Comparison of ENCODE assay signal across 18 cellular contexts in genomic region chr4:16250665-16251365, GRCh38. TPM values are rescaled to one million over a fixed set of nuclear protein-coding genes. Genes with fewer than 3 reads are reported as not detected.
DNase-seq lines count a peak whose midpoint lies in the region; ATAC-seq, FAIRE-seq and TF ChIP-seq lines count a peak whose summit lies in the region.
"Had no signal": no experiment of that assay in that cellular context is flagged by ENCODE, and none has a peak within 500 bp of the region (broad histone marks: within the 10 kb centered on the region; RNA-seq: fewer than 3 reads in every experiment).

No MANE protein-coding gene starts in this region.

- no peaks in the 10 kb centered on the region for H3K79me1 ChIP-seq in IMR-90 (ENCODE audit: low read depth in 1 of 2, low read length in 2 of 2)

- TF ChIP-seq POLR2A in IMR-90 (IDR thresholded peaks at IDR 0.05; ENCODE audit: low read depth, low read length): no peak
- no peak for TF ChIP-seq POLR2A in K562 (conservative IDR thresholded peaks at IDR 0.05)
- TF ChIP-seq POLR2A in HepG2 (IDR thresholded peaks at IDR 0.05; ENCODE audit: insufficient read depth in 1 of 2, low read depth in 2 of 2, low read length in 2 of 2): no peak

- peak overlapping the region; percentile 23; the same call in 1 of the 2 replicates for H3K18ac ChIP-seq in IMR-90 (ENCODE audit: low read depth, low read length)

- POLR2A ChIA-PET in Caco-2 (lab: Charles Lee) (interaction anchor here (1.0 kb wide), 1 partner anchor 24 kb away, joined by 5 read pairs; the partner anchor contains the start of gene TAPT1), IMR-90 (lab: Charles Lee; ENCODE audit: unreplicated experiment) (no interaction called here), K562 (lab: Yijun Ruan, JAX) (interaction anchor here (0.8 kb wide), 1 partner anchor 9 kb away, joined by 3 read pairs; no protein-coding TSS in a partner anchor), HepG2 (lab: Yijun Ruan, JAX) (interaction anchor here (1.7 to 2.1 kb wide), 3 partner anchors 23 to 217 kb away, joined by 5 to 17 read pairs (median 9); no protein-coding TSS in a partner anchor)

- H2BK15ac ChIP-seq in IMR-90 (ENCODE audit: low read depth, low read length): no peak overlapping the region

- WGBS in IMR-90 (ENCODE audit: extremely low coverage in 2 of 2, insufficient read length in 1 of 2), 2 experiments: 67% methylated on average over 1 of the region's 6 CpGs; no CpG with 5 or more reads in 1 of the 2 experiments
- 19% methylated on average over 5 of the region's 6 CpGs for WGBS in K562 (ENCODE audit: insufficient coverage, low coverage, missing lambda C conversion rate)
- 50% methylated on average over 6 of the region's 6 CpGs for WGBS in HepG2 (ENCODE audit: low lambda C conversion rate)

- BruUV-seq in Caco-2 (replicated peaks; lab: Mats Ljungman, UMichigan) (no TSS peak), IMR-90 (replicated peaks; lab: Mats Ljungman, UMichigan) (no TSS peak), K562 (replicated peaks; lab: Mats Ljungman, UMichigan) (no TSS peak), HepG2 (replicated peaks; lab: Mats Ljungman, UMichigan) (no TSS peak)

- H2BK20ac ChIP-seq in IMR-90 (ENCODE audit: low read depth, low read length): no peak overlapping the region

- no peak overlapping the region for H3K4ac ChIP-seq in IMR-90 (ENCODE audit: low read depth, low read length)

- no peaks in the 10 kb centered on the region for H3K27me3 Mint-ChIP-seq in Caco-2 (ENCODE audit: insufficient read depth, unreplicated experiment)
- H3K27me3 Mint-ChIP-seq: stimulated activated naive CD8-positive, alpha-beta T cell treated with anti-CD3 and anti-CD28 coated beads, Interleukin-15, Interleukin-2, amounts not matched to agents 100 ng/mL and 50 ng/mL, for 24 hours had no signal

- no peak overlapping the region for H2BK5ac ChIP-seq in IMR-90 (ENCODE audit: low read depth, low read length, poor library complexity, severe bottlenecking)

- TF ChIP-seq EP300 in K562 (IDR thresholded peaks at IDR 0.05; ENCODE audit: low read length) (no peak), HepG2 (IDR thresholded peaks at IDR 0.05; ENCODE audit: low read depth in 2 of 2, low read length in 2 of 2) (peak; percentile 67 to 89; a peak in 3 of 4 replicates), HepG2 (CRISPR knock-in tag; IDR thresholded peaks at IDR 0.05; ENCODE audit: borderline replicate concordance) (peak; percentile 63; the same call in 1 of the 2 replicates)

- H4K8ac ChIP-seq in IMR-90 (ENCODE audit: low read depth in 2 of 2, low read length in 2 of 2): no peak overlapping the region

- H3K27me3 ChIP-seq in Caco-2 (replicated peaks; ENCODE audit: control insufficient read depth, insufficient read depth, low read length) (no peaks in the 10 kb centered on the region), IMR-90 (ENCODE audit: control insufficient read depth, insufficient read depth, low read length) (no peaks in the 10 kb centered on the region), K562 (ENCODE audit: control insufficient read depth in 2 of 2, insufficient read depth in 2 of 2, low read length in 2 of 2) (peaks cover 0 to 5% of the 10 kb centered on the region in 2 experiments; a peak in 2 of 5 replicates), HepG2 (ENCODE audit: control insufficient read depth in 1 of 2, insufficient read depth in 2 of 2, low read length in 2 of 2) (no peaks in the 10 kb centered on the region)
- H3K27me3 ChIP-seq: gastroesophageal sphincter had no signal

- TF ChIP-seq CTCF in Caco-2 (IDR thresholded peaks at IDR 0.05; ENCODE audit: insufficient read depth in 1 of 2, low read depth in 1 of 2, low read length in 1 of 2, severe bottlenecking in 1 of 2, unreplicated experiment in 1 of 2): no peak
- TF ChIP-seq CTCF in IMR-90 (conservative IDR thresholded peaks at IDR 0.05; ENCODE audit: low read depth, low read length): no peak
- no peak for TF ChIP-seq CTCF in K562 (IDR thresholded peaks at IDR 0.05 in 2 of 3, conservative IDR thresholded peaks at IDR 0.05 in 1 of 3; ENCODE audit: insufficient read depth in 2 of 3, low read depth in 1 of 3, low read length in 3 of 3)
- no peak for TF ChIP-seq CTCF in HepG2 (CRISPR knock-in tag; IDR thresholded peaks at IDR 0.05)

- H3K27ac ChIP-seq in IMR-90 (ENCODE audit: insufficient read depth, low read length): no peak overlapping the region
- H3K27ac ChIP-seq in K562 (ENCODE audit: extremely low read depth, low read depth, low read length): no peak overlapping the region
- H3K27ac ChIP-seq in HepG2 (ENCODE audit: extremely low read length, insufficient read depth, low read length): peak overlapping the region; percentile 86
- H3K27ac ChIP-seq: gastroesophageal sphincter had no signal

- H3K79me2 ChIP-seq in K562 (ENCODE audit: control insufficient read depth, insufficient read depth, low read length): no peaks in the 10 kb centered on the region
- no peaks in the 10 kb centered on the region for H3K79me2 ChIP-seq in HepG2 (ENCODE audit: insufficient read depth, low read length)

- no peak overlapping the region for H2AK9ac ChIP-seq in IMR-90 (replicated peaks; ENCODE audit: low read depth, low read length, poor library complexity)

- H3K14ac ChIP-seq in IMR-90 (replicated peaks; ENCODE audit: low read depth, low read length): no peak overlapping the region

- intact Hi-C loops in Caco-2 (cut with micrococcal nuclease; ENCODE audit: unreplicated experiment): loop anchor here (1.0 to 5.0 kb wide), 2 partner anchors 24 to 169 kb away; partner anchors contain the start of gene PROM1
- intact Hi-C loops in IMR-90 (cut with micrococcal nuclease): no loop called here
- intact Hi-C loops in K562 (cut with micrococcal nuclease): no loop called here
- intact Hi-C loops in HepG2 (cut with micrococcal nuclease; ENCODE audit: unreplicated experiment): loop anchor here (2.0 kb wide), 1 partner anchor 26 kb away; no protein-coding TSS in a partner anchor

- peaks cover 41% of the 10 kb centered on the region for H3K4me1 ChIP-seq in Caco-2
- H3K4me1 ChIP-seq in IMR-90 (ENCODE audit: control insufficient read depth, insufficient read depth, low read length): peaks cover 15% of the 10 kb centered on the region
- no peaks in the 10 kb centered on the region for H3K4me1 ChIP-seq in K562 (replicated peaks in 1 of 2; ENCODE audit: control insufficient read depth in 2 of 2, insufficient read depth in 2 of 2, low read length in 2 of 2)
- peaks cover 60% of the 10 kb centered on the region for H3K4me1 ChIP-seq in HepG2 (ENCODE audit: insufficient read depth, low read length)
- H3K4me1 ChIP-seq: gastroesophageal sphincter had no signal

- H3K27ac Mint-ChIP-seq in Caco-2 (ENCODE audit: unreplicated experiment): peak overlapping the region; percentile 74
- H3K27ac Mint-ChIP-seq: activated naive CD4-positive, alpha-beta T cell treated with anti-CD3 and anti-CD28 coated beads, Interleukin-2, amount 50 U/mL, for 72 hours; immature natural killer cell; stimulated activated naive CD8-positive, alpha-beta T cell treated with anti-CD3 and anti-CD28 coated beads, Interleukin-15, Interleukin-2, amounts not matched to agents 100 ng/mL and 50 ng/mL, for 24 hours had no signal

- H2BK120ac ChIP-seq in IMR-90 (ENCODE audit: low read depth, low read length): no peak overlapping the region

- H3K36me3 Mint-ChIP-seq in Caco-2 (ENCODE audit: insufficient read depth, unreplicated experiment): peaks cover 18% of the 10 kb centered on the region

- H3K36me3 ChIP-seq in Caco-2 (ENCODE audit: control insufficient read depth, insufficient read depth, low read length) (no peaks in the 10 kb centered on the region; the same call in 1 of the 2 replicates), IMR-90 (ENCODE audit: control insufficient read depth, insufficient read depth, low read length) (no peaks in the 10 kb centered on the region), K562 (ENCODE audit: control insufficient read depth, insufficient read depth, low read length) (no peaks in the 10 kb centered on the region), HepG2 (replicated peaks in 1 of 2; ENCODE audit: control insufficient read depth in 1 of 2, insufficient read depth in 2 of 2, low read length in 2 of 2) (no peaks in the 10 kb centered on the region)

- no peak overlapping the region for H3K4me3 ChIP-seq in Caco-2 (ENCODE audit: low read depth, low read length)
- no peak overlapping the region for H3K4me3 ChIP-seq in IMR-90 (ENCODE audit: insufficient read depth, low read depth, low read length)
- no peak overlapping the region for H3K4me3 ChIP-seq in K562
- peak overlapping the region in 1 of 3 experiments; percentile 30; a peak in 1 of 6 replicates for H3K4me3 ChIP-seq in HepG2 (replicated peaks in 1 of 3; ENCODE audit: insufficient read depth in 1 of 3, low read depth in 2 of 3, low read length in 3 of 3)
- H3K4me3 ChIP-seq: gastroesophageal sphincter had no signal

- peaks cover 59% of the 10 kb centered on the region for H3K4me1 Mint-ChIP-seq in Caco-2 (ENCODE audit: low read depth, unreplicated experiment)
- H3K4me1 Mint-ChIP-seq: immature natural killer cell had no signal

- ATAC-seq in IMR-90 (ENCODE audit: low read depth) (0 out of 2 replicates have a peak, but pooled peaks have one; percentile 18), K562 (no peak), HepG2 (peak; percentile 97), GM21515 (IDR thresholded peaks at IDR 0.05; ENCODE audit: unreplicated experiment) (no peak)
- ATAC-seq: activated CD4-positive, CD25-positive, alpha-beta regulatory T cell treated with anti-CD3 and anti-CD28 coated beads, Interleukin-2, amount 50 U/mL, for 24 hours; gastroesophageal sphincter had no signal

- CTCF ChIA-PET in Caco-2 (lab: Charles Lee): interaction anchor here (1.0 to 1.7 kb wide), 4 partner anchors 14 to 54 kb away, joined by 3 to 7 read pairs (median 3); no protein-coding TSS in a partner anchor
- CTCF ChIA-PET in IMR-90 (lab: Yijun Ruan, JAX): interaction anchor here (1.3 kb wide), 1 partner anchor 16 kb away, joined by 6 read pairs; no protein-coding TSS in a partner anchor
- CTCF ChIA-PET in K562 (lab: Yijun Ruan, JAX; ENCODE audit: low intra/inter-chr PET ratio): no interaction called here
- CTCF ChIA-PET in HepG2 (lab: Yijun Ruan, JAX; ENCODE audit: low intra/inter-chr PET ratio, low total read pairs): no interaction called here

- dilution Hi-C loops in IMR-90 (cut with HindIII; ENCODE audit: low sequenced_read_pairs, unreplicated experiment): no loop called here

- H4K20me1 ChIP-seq in IMR-90 (ENCODE audit: insufficient read depth, low read length) (no peaks in the 10 kb centered on the region), K562 (replicated peaks; ENCODE audit: control insufficient read depth, insufficient read depth, low read length) (no peaks in the 10 kb centered on the region), HepG2 (ENCODE audit: insufficient read depth, low read length) (no peaks in the 10 kb centered on the region)

- in situ Hi-C loops in IMR-90 (cut with MboI; ENCODE audit: low sequenced_read_pairs): no loop called here
- in situ Hi-C loops in K562 (cut with MboI): loop anchor here (25.0 kb wide), 1 partner anchor 439 kb away; no protein-coding TSS in a partner anchor
- in situ Hi-C loops in HepG2 (cut with HindIII; ENCODE audit: extremely low pct_ligation_motif_present, low pct_unique_long_range_greater_than_20kb): loop anchor here (25.0 kb wide), 1 partner anchor 764 kb away; no protein-coding TSS in a partner anchor

- peak; percentile 74 to 77 for DNase-seq in Caco-2
- DNase-seq in IMR-90: peak; percentile 49
- no peak for DNase-seq in K562 (ENCODE audit: extremely low read depth in 1 of 4, low spot score in 3 of 4)
- DNase-seq in HepG2 (ENCODE audit: low spot score): peak; percentile 97
- DNase-seq in germinal center (ENCODE audit: low spot score): no peak
- DNase-seq in DMS79 treated with DMSO at 0.1 percent for 48 hours (lab: John Stamatoyannopoulos, UW): no peak
- no peak for DNase-seq in 8988T
- DNase-seq: activated CD8-positive, alpha-beta memory T cell treated with anti-CD3 and anti-CD28 coated beads, Interleukin-2, amount 50 U/mL, for 48 hours; H7; immature natural killer cell; NCI-H1930; NCI-H82; posterior cingulate gyrus had no signal

- no peak overlapping the region for H4K5ac ChIP-seq in IMR-90 (ENCODE audit: low read depth, low read length)

- H4K91ac ChIP-seq in IMR-90 (ENCODE audit: insufficient read depth, low read depth, low read length): no peak overlapping the region

- H3K9me1 ChIP-seq in IMR-90 (ENCODE audit: insufficient read depth, low read length) (no peaks in the 10 kb centered on the region; the same call in 1 of the 2 replicates), K562 (ENCODE audit: control insufficient read depth, insufficient read depth, low read length) (no peaks in the 10 kb centered on the region)

- H2AFZ ChIP-seq in IMR-90 (replicated peaks; ENCODE audit: low read length, poor library complexity) (no peak overlapping the region), K562 (ENCODE audit: low read depth, low read length) (no peak overlapping the region), HepG2 (ENCODE audit: low read length) (no peak overlapping the region)

- H3K4me2 ChIP-seq in IMR-90 (ENCODE audit: low read depth, low read length) (0 out of 2 replicates have a peak overlapping the region, but pooled peaks have one; percentile 4), K562 (ENCODE audit: insufficient read depth, low read length) (no peak overlapping the region), HepG2 (ENCODE audit: low read depth, low read length) (peak overlapping the region; percentile 59)

- H3K56ac ChIP-seq in IMR-90 (ENCODE audit: extremely low read depth, insufficient read depth, low read length): no peak overlapping the region

- no peaks in the 10 kb centered on the region for H3K9me3 Mint-ChIP-seq in Caco-2 (ENCODE audit: unreplicated experiment)
- H3K9me3 Mint-ChIP-seq: immature natural killer cell; stimulated activated naive CD8-positive, alpha-beta T cell treated with anti-CD3 and anti-CD28 coated beads, Interleukin-15, Interleukin-2, amounts not matched to agents 100 ng/mL and 50 ng/mL, for 24 hours had no signal

- no peak overlapping the region for H3K9ac ChIP-seq in IMR-90 (ENCODE audit: low read depth, low read length)
- no peak overlapping the region for H3K9ac ChIP-seq in K562 (ENCODE audit: insufficient read depth in 1 of 2, low read depth in 2 of 2, low read length in 2 of 2)
- peak overlapping the region; percentile 39; the same call in 1 of the 2 replicates for H3K9ac ChIP-seq in HepG2 (ENCODE audit: insufficient read depth, low read depth, low read length)

- H3K9me3 ChIP-seq in Caco-2 (no peaks in the 10 kb centered on the region), IMR-90 (ENCODE audit: control insufficient read depth, insufficient read depth, low read length) (no peaks in the 10 kb centered on the region), K562 (replicated peaks; ENCODE audit: control insufficient read depth, insufficient read depth, low read depth, low read length) (no peaks in the 10 kb centered on the region), HepG2 (ENCODE audit: low read length) (no peaks in the 10 kb centered on the region)
- H3K9me3 ChIP-seq: gastroesophageal sphincter had no signal

- H3K4me3 Mint-ChIP-seq in Caco-2 (ENCODE audit: unreplicated experiment): peak overlapping the region; percentile 19
- H3K4me3 Mint-ChIP-seq: immature natural killer cell; stimulated activated naive CD8-positive, alpha-beta T cell treated with anti-CD3 and anti-CD28 coated beads, Interleukin-15, Interleukin-2, amounts not matched to agents 100 ng/mL and 50 ng/mL, for 24 hours had no signal

- TF ChIP-seq RAD21 in IMR-90 (IDR thresholded peaks at IDR 0.05; ENCODE audit: low read length) (no peak), K562 (CRISPR knock-in tag; conservative IDR thresholded peaks at IDR 0.05 in 1 of 2, IDR thresholded peaks at IDR 0.05 in 1 of 2) (no peak), HepG2 (CRISPR knock-in tag; IDR thresholded peaks at IDR 0.05) (no peak)

- H2AK5ac ChIP-seq in IMR-90 (ENCODE audit: low read depth, low read length): no peak overlapping the region

- no peak overlapping the region for H3K23ac ChIP-seq in IMR-90 (ENCODE audit: low read depth, low read length)

- FAIRE-seq in K562 (lab: Jason Lieb, UNC): no peak
- FAIRE-seq in HepG2 (lab: Jason Lieb, UNC): peak; percentile 83

RNA-seq across cellular contexts. Expression of gene TAPT1, which starts 24.5 kb away (rescaled TPM):
- total RNA-seq in Caco-2 (2022): 23.7 and 24.9 TPM in 2 replicates
- 12.2 and 12.8 TPM in 2 replicates for total RNA-seq in IMR-90 (2012; rRNA removed)
- 4.4 and 5.6 TPM in 2 replicates for polyA plus RNA-seq in IMR-90 (2012; rRNA removed)
- polyA plus RNA-seq in IMR-90 (2012; cell fraction: cytosol; rRNA removed): 1.2 and 2.0 TPM in 2 replicates
- 2.4 and 17.7 TPM in 2 replicates for polyA plus RNA-seq in IMR-90 (2012; cell fraction: nucleus; rRNA removed; ENCODE audit: low replicate concordance)
- total RNA-seq in K562 (2011; cell fraction: chromatin; rRNA removed; ENCODE audit: low replicate concordance): 55.5 and 117 TPM in 2 replicates
- total RNA-seq in K562 (2011; cell fraction: nucleolus; rRNA removed): 30.7 and 36.2 TPM in 2 replicates
- 54.6 and 84.4 TPM in 2 replicates for total RNA-seq in K562 (2011; cell fraction: nucleoplasm; rRNA removed)
- total RNA-seq in K562 (2014; rRNA removed): 10.2 and 10.3 TPM in 2 replicates
- total RNA-seq in K562 (2014; rRNA removed; fragmentation: Illumina TruSeq; extraction: Trizol): 28.6 and 28.7 TPM in 2 replicates
- total RNA-seq in K562 (2015; rRNA removed; fragmentation: Illumina TruSeq; extraction: Trizol): 19.9 and 22.7 TPM in 2 replicates
- total RNA-seq in K562 (2021): 20.9 and 27.6 TPM in 2 replicates
- polyA plus RNA-seq in K562 (2011; rRNA removed): 35.0 and 36.7 TPM in 2 replicates
- 9.9 and 17.5 TPM in 2 replicates for polyA plus RNA-seq in K562 (2011; cell fraction: cytosol; rRNA removed)
- 34.8 and 53.3 TPM in 2 replicates for polyA plus RNA-seq in K562 (2011; cell fraction: nucleus; rRNA removed)
- polyA plus RNA-seq in K562 (2012): 9.3 and 24.5 TPM in 2 replicates
- 18.5 and 20.7 TPM in 2 replicates for polyA plus RNA-seq in K562 (2014; fragmentation: Illumina TruSeq; extraction: Trizol)
- 1 to 10 TPM; 1.6 to 2.7 TPM for polyA plus RNA-seq in K562 (2014; fragmentation: Nextera tagmentation; extraction: Ambion mirVana)
- 15.2 and 16.6 TPM in 2 replicates for polyA plus RNA-seq in K562 (2014; rRNA removed)
- 47.2 and 58.1 TPM in 2 replicates for polyA minus RNA-seq in K562 (2011; rRNA and poly(A)+ RNA removed)
- polyA minus RNA-seq in K562 (2011; cell fraction: cytosol; rRNA and poly(A)+ RNA removed): 11.8 and 18.6 TPM in 2 replicates
- polyA minus RNA-seq in K562 (2011; cell fraction: nucleus; rRNA and poly(A)+ RNA removed): 31.8 and 78.0 TPM in 2 replicates
- 16.3 and 24.5 TPM in 2 replicates for total RNA-seq in HepG2 (2016; rRNA removed; fragmentation: Illumina TruSeq; extraction: Trizol)
- total RNA-seq in HepG2 (2016; cell fraction: cytosol; rRNA removed; fragmentation: Illumina TruSeq; extraction: Trizol; ENCODE audit: low read depth): 3.1 and 5.0 TPM in 2 replicates
- total RNA-seq in HepG2 (2016; cell fraction: insoluble cytoplasmic fraction; rRNA removed; fragmentation: Illumina TruSeq; extraction: Trizol): 11.6 and 24.9 TPM in 2 replicates
- total RNA-seq in HepG2 (2016; cell fraction: membrane; rRNA removed; fragmentation: Illumina TruSeq; extraction: Trizol): 10.7 and 11.1 TPM in 2 replicates
- total RNA-seq in HepG2 (2016; cell fraction: nucleus; rRNA removed; fragmentation: Illumina TruSeq; extraction: Trizol): 37.3 and 37.6 TPM in 2 replicates
- polyA plus RNA-seq in HepG2 (2011; rRNA removed): 23.3 and 25.3 TPM in 2 replicates
- 8.3 and 13.6 TPM in 2 replicates for polyA plus RNA-seq in HepG2 (2011; cell fraction: cytosol; rRNA removed)
- 30.6 and 35.1 TPM in 2 replicates for polyA plus RNA-seq in HepG2 (2011; cell fraction: nucleus; rRNA removed)
- 19.8 and 24.0 TPM in 2 replicates for polyA plus RNA-seq in HepG2 (2012)
- polyA plus RNA-seq in HepG2 (2016; cell fraction: cytosol; fragmentation: Illumina TruSeq; extraction: Trizol; ENCODE audit: low read depth): 2.9 and 3.6 TPM in 2 replicates
- 10.6 and 12.6 TPM in 2 replicates for polyA plus RNA-seq in HepG2 (2016; cell fraction: insoluble cytoplasmic fraction; fragmentation: Illumina TruSeq; extraction: Trizol; ENCODE audit: low read depth)
- polyA plus RNA-seq in HepG2 (2016; cell fraction: membrane; fragmentation: Illumina TruSeq; extraction: Trizol; ENCODE audit: low read depth): 6.8 and 7.3 TPM in 2 replicates
- 51.8 and 52.9 TPM in 2 replicates for polyA plus RNA-seq in HepG2 (2016; cell fraction: nucleus; fragmentation: Illumina TruSeq; extraction: Trizol; ENCODE audit: insufficient read depth, low read depth)
- polyA minus RNA-seq in HepG2 (2011; rRNA and poly(A)+ RNA removed; ENCODE audit: low replicate concordance): 15.2 and 37.2 TPM in 2 replicates
- polyA minus RNA-seq in HepG2 (2011; cell fraction: cytosol; rRNA and poly(A)+ RNA removed): 17.0 and 19.9 TPM in 2 replicates
- polyA minus RNA-seq in HepG2 (2011; cell fraction: nucleus; rRNA and poly(A)+ RNA removed): 102 TPM in 2 replicates

Comparison
In these comparisons a context has a peak if more than half of its experiments do, and no peak if none do; other contexts are left out.
1. DNase-seq: peak in Caco-2 (2 of 2), IMR-90 (single experiment) and HepG2 (single experiment); none in K562 (0 of 4), germinal center (single experiment), DMS79 treated with DMSO at 0.1 percent for 48 hours (single experiment) and 8988T (single experiment).
2. ATAC-seq: peak in IMR-90 (single experiment) and HepG2 (single experiment); none in K562 (single experiment) and GM21515 (single experiment).
3. CTCF ChIA-PET loops: an anchor here in Caco-2 (1.0 to 1.7 kb wide) and IMR-90 (1.3 kb wide); none called in K562 and HepG2.
4. intact Hi-C loops: an anchor here in Caco-2 (1.0 to 5.0 kb wide) and HepG2 (2.0 kb wide); none called in IMR-90 and K562.